In the genomic region with DNA sequence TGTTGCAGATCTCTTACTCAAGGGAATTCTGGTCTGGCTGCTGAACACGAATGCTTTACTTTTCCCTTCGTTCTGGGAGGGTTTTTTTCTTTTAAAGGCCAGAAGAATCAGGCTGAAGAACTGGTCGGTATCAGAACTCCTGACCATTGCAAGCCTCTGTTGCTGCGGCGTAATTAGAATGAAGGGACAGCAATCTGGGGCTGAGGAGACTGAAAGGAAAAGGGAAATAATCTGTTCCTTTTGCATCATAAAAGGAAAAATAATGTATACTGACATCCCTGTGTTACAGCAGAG, we compare ENCODE assay signal across 8 cellular contexts. TPM values are rescaled to one million over a fixed set of nuclear protein-coding genes. Genes with fewer than 3 reads are reported as not detected.
DNase-seq lines count a peak whose midpoint lies in the region; ATAC-seq and TF ChIP-seq lines count a peak whose summit lies in the region.

No MANE protein-coding gene starts in this region.

- intact Hi-C loops in CD4-positive, alpha-beta memory T cell (cut with micrococcal nuclease), result no loop called here

- H3F3A ChIP-seq in neural cell (ENCODE audit: insufficient read depth, low read length, poor library complexity, severe bottlenecking), result no peaks in the 10 kb centered on the region

- H3K9ac ChIP-seq in NT2/D1 (ENCODE audit: insufficient read length, low read depth) (peak overlapping the region; percentile 96), endodermal cell (ENCODE audit: extremely low read depth, low read length, poor library complexity, severe bottlenecking) (peak overlapping the region; percentile 76), neural cell (ENCODE audit: low read length) (peak overlapping the region; percentile 98)

- no peaks in the 10 kb centered on the region for H3K27me3 ChIP-seq in CD4-positive, alpha-beta memory T cell (ENCODE audit: insufficient read depth, low read length)
- no peaks in the 10 kb centered on the region for H3K27me3 ChIP-seq in NT2/D1 (ENCODE audit: insufficient read depth, insufficient read length)
- no peaks in the 10 kb centered on the region for H3K27me3 ChIP-seq in endodermal cell (ENCODE audit: control insufficient read depth, insufficient read depth, low read length, poor library complexity, severe bottlenecking)
- no peaks in the 10 kb centered on the region for H3K27me3 ChIP-seq in neural cell (ENCODE audit: insufficient read depth, low read depth, low read length)

- H3K4me1 Mint-ChIP-seq in CD4-positive, alpha-beta memory T cell, result peaks cover 36 to 52% (median 43%) of the 10 kb centered on the region in 4 donors
- peaks cover 39% of the 10 kb centered on the region for H3K4me1 Mint-ChIP-seq in endodermal cell

- H3K36me3 ChIP-seq in CD4-positive, alpha-beta memory T cell (ENCODE audit: insufficient read depth, low read length), result no peaks in the 10 kb centered on the region
- H3K36me3 ChIP-seq in NT2/D1 (ENCODE audit: insufficient read depth, insufficient read length, low read length) (peaks cover 11% of the 10 kb centered on the region), endodermal cell (ENCODE audit: control insufficient read depth, insufficient read depth, low read length) (peaks cover 15% of the 10 kb centered on the region), neural cell (ENCODE audit: insufficient read depth, low read length) (no peaks in the 10 kb centered on the region)

- H3K27ac Mint-ChIP-seq in CD4-positive, alpha-beta memory T cell, result peak overlapping the region; percentile 98 to 100 (median 99)
- H3K27ac Mint-ChIP-seq in endodermal cell, result peak overlapping the region; percentile 94

- DNase-seq in CD4-positive, alpha-beta memory T cell, result no peak
- no peak for DNase-seq in NT2/D1 (ENCODE audit: low read depth, low spot score)
- DNase-seq in endodermal cell, result no peak
- DNase-seq in NCI-H1105 treated with DMSO at 0.1 percent for 48 hours (lab: John Stamatoyannopoulos, UW), result no peak

- H4K20me1 ChIP-seq in neural cell (ENCODE audit: insufficient read depth), result no peaks in the 10 kb centered on the region

- TF ChIP-seq EP300 in neural cell (conservative IDR thresholded peaks at IDR 0.05; ENCODE audit: poor library complexity, severe bottlenecking), result no peak

- peak overlapping the region; percentile 73 for H2AFZ ChIP-seq in neural cell (ENCODE audit: low read depth, low read length)

- ATAC-seq in GM21723 (IDR thresholded peaks at IDR 0.05; ENCODE audit: unreplicated experiment) (no peak), HG02678 (IDR thresholded peaks at IDR 0.05; ENCODE audit: unreplicated experiment) (no peak), HG03432 (IDR thresholded peaks at IDR 0.05; ENCODE audit: unreplicated experiment) (no peak)

- H3K4me1 ChIP-seq in CD4-positive, alpha-beta memory T cell (ENCODE audit: insufficient read depth, low read length), result peaks cover 20% of the 10 kb centered on the region
- H3K4me1 ChIP-seq in NT2/D1 (ENCODE audit: insufficient read depth, insufficient read length) (no peaks in the 10 kb centered on the region), endodermal cell (ENCODE audit: control insufficient read depth, insufficient read depth, low read length) (peaks cover 4% of the 10 kb centered on the region)

- H3K27me3 Mint-ChIP-seq in CD4-positive, alpha-beta memory T cell, result peaks cover 0 to 2% of the 10 kb centered on the region in 2 donors
- peaks cover 4% of the 10 kb centered on the region for H3K27me3 Mint-ChIP-seq in endodermal cell (ENCODE audit: insufficient read depth)

- H3K9me3 ChIP-seq in CD4-positive, alpha-beta memory T cell (ENCODE audit: control insufficient read depth in 1 of 2, low read length in 2 of 2), result no peaks in the 10 kb centered on the region
- 0 out of 2 replicates have a peak, but pooled peaks cover 5% of the 10 kb centered on the region for H3K9me3 ChIP-seq in NT2/D1 (ENCODE audit: insufficient read depth, low read length)
- peaks cover 1% of the 10 kb centered on the region for H3K9me3 ChIP-seq in endodermal cell (ENCODE audit: control insufficient read depth, low read length)
- no peaks in the 10 kb centered on the region for H3K9me3 ChIP-seq in neural cell (ENCODE audit: low read length)

- no peak for TF ChIP-seq CTCF in endodermal cell (conservative IDR thresholded peaks at IDR 0.05)
- no peak for TF ChIP-seq CTCF in neural cell (IDR thresholded peaks at IDR 0.05; ENCODE audit: poor library complexity, severe bottlenecking)

- H3K4me3 ChIP-seq in CD4-positive, alpha-beta memory T cell (ENCODE audit: low read length in 2 of 2), result peak overlapping the region; percentile 70 to 86
- H3K4me3 ChIP-seq in NT2/D1 (ENCODE audit: insufficient read length, low read depth) (peak overlapping the region; percentile 93), endodermal cell (ENCODE audit: low read length) (peak overlapping the region; percentile 93), neural cell (ENCODE audit: low read length) (peak overlapping the region; percentile 91)

- CTCF ChIA-PET in CD4-positive, alpha-beta memory T cell (lab: Charles Lee; ENCODE audit: partially characterized antibody), result no interaction called here

- POLR2A ChIA-PET in CD4-positive, alpha-beta memory T cell (lab: Charles Lee; ENCODE audit: partially characterized antibody), result interaction anchor here (1.2 to 1.5 kb wide), 2 partner anchors 156 to 164 kb away, joined by 4 to 6 read pairs; no protein-coding TSS in a partner anchor

- peak overlapping the region; percentile 90 to 98 (median 96) for H3K4me3 Mint-ChIP-seq in CD4-positive, alpha-beta memory T cell
- peak overlapping the region; percentile 83 for H3K4me3 Mint-ChIP-seq in endodermal cell

- WGBS in endodermal cell (ENCODE audit: insufficient coverage in 1 of 2, insufficient read length in 1 of 2), 2 experiments, result 0 to 1% methylated on average over 2 to 5 of the region's 5 CpGs

- TF ChIP-seq RAD21 in neural cell (conservative IDR thresholded peaks at IDR 0.05), result no peak

- no peaks in the 10 kb centered on the region for H3K9me2 ChIP-seq in neural cell (ENCODE audit: insufficient read depth, low read length)

- H3K27ac ChIP-seq in CD4-positive, alpha-beta memory T cell (ENCODE audit: low read depth, low read length), result peak overlapping the region; percentile 86
- peak overlapping the region; percentile 85 for H3K27ac ChIP-seq in endodermal cell (ENCODE audit: low read depth, low read length)
- peak overlapping the region; percentile 96 for H3K27ac ChIP-seq in neural cell (ENCODE audit: low read length)

- H3K36me3 Mint-ChIP-seq in CD4-positive, alpha-beta memory T cell, result peaks cover 5 to 16% of the 10 kb centered on the region in 2 donors
- H3K36me3 Mint-ChIP-seq in endodermal cell (ENCODE audit: low read depth), result peaks cover 3% of the 10 kb centered on the region

- peaks cover 46% of the 10 kb centered on the region for H3K79me2 ChIP-seq in neural cell (replicated peaks; ENCODE audit: insufficient read depth, low read length)

- H3K4me2 ChIP-seq in neural cell (ENCODE audit: low read length), result peak overlapping the region; percentile 94

- H3K9me3 Mint-ChIP-seq in CD4-positive, alpha-beta memory T cell, result peaks cover 0 to 6% (median 0%) of the 10 kb centered on the region in 8 donors
- H3K9me3 Mint-ChIP-seq in endodermal cell, result peaks cover 4% of the 10 kb centered on the region

TF ChIP-seq in neural cell, 6 proteins besides CTCF, POLR2A, EP300 and RAD21:
- TF ChIP-seq TAF1 (IDR thresholded peaks at IDR 0.05; ENCODE audit: low read depth) (no peak), MXI1 (conservative IDR thresholded peaks at IDR 0.05; ENCODE audit: poor library complexity, severe bottlenecking) (no peak), SMC3 (conservative IDR thresholded peaks at IDR 0.05; ENCODE audit: poor library complexity) (no peak), EZH2 (IDR thresholded peaks at IDR 0.05; ENCODE audit: borderline replicate concordance, insufficient read depth, low read length, poor library complexity, severe bottlenecking) (no peak), POLR2AphosphoS5 (IDR thresholded peaks at IDR 0.05) (no peak)
- TF ChIP-seq, protein P1, sequence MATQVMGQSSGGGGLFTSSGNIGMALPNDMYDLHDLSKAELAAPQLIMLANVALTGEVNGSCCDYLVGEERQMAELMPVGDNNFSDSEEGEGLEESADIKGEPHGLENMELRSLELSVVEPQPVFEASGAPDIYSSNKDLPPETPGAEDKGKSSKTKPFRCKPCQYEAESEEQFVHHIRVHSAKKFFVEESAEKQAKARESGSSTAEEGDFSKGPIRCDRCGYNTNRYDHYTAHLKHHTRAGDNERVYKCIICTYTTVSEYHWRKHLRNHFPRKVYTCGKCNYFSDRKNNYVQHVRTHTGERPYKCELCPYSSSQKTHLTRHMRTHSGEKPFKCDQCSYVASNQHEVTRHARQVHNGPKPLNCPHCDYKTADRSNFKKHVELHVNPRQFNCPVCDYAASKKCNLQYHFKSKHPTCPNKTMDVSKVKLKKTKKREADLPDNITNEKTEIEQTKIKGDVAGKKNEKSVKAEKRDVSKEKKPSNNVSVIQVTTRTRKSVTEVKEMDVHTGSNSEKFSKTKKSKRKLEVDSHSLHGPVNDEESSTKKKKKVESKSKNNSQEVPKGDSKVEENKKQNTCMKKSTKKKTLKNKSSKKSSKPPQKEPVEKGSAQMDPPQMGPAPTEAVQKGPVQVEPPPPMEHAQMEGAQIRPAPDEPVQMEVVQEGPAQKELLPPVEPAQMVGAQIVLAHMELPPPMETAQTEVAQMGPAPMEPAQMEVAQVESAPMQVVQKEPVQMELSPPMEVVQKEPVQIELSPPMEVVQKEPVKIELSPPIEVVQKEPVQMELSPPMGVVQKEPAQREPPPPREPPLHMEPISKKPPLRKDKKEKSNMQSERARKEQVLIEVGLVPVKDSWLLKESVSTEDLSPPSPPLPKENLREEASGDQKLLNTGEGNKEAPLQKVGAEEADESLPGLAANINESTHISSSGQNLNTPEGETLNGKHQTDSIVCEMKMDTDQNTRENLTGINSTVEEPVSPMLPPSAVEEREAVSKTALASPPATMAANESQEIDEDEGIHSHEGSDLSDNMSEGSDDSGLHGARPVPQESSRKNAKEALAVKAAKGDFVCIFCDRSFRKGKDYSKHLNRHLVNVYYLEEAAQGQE (IDR thresholded peaks at IDR 0.05; ENCODE audit: borderline replicate concordance), result no peak

RNA-seq across cellular contexts. Expression of a gene that starts 0.7 kb away (rescaled TPM):
- total RNA-seq in CD4-positive, alpha-beta memory T cell, result 10 to 100 TPM; 27.4 to 28.7 TPM
- polyA plus RNA-seq in CD4-positive, alpha-beta memory T cell, result 10 to 100 TPM in 1 of 2 donors, 1 to 10 TPM in 1; 8.2 to 16.5 TPM
- total RNA-seq in endodermal cell, result 10 to 100 TPM; 66.0 to 70.9 TPM
- polyA plus RNA-seq in endodermal cell (2013, experiment 1 of 2), result 183 TPM
- 180 TPM for polyA plus RNA-seq in endodermal cell (2013, experiment 2 of 2)
- polyA plus RNA-seq in neural cell, result 74.3 and 75.7 TPM in 2 replicates
- polyA minus RNA-seq in neural cell, result 118 and 125 TPM in 2 replicates
